In genomic region chr1:209618756-209619420, GRCh38 we compare ENCODE assay signal across 1 cellular context.
TF ChIP-seq lines count a peak whose summit lies in the region.

No MANE protein-coding gene starts in this region.

TF ChIP-seq in GM23338, 12 proteins besides CTCF, POLR2A, EP300 and RAD21:
- TF ChIP-seq ETS1 (IDR thresholded peaks at IDR 0.05), result no peak
- TF ChIP-seq JUNB (IDR thresholded peaks at IDR 0.05; ENCODE audit: unreplicated experiment), result no peak
- TF ChIP-seq EZH2 (IDR thresholded peaks at IDR 0.05; ENCODE audit: low read depth, unreplicated experiment), result no peak
- no peak for TF ChIP-seq ZNF331 (CRISPR knock-in tag; IDR thresholded peaks at IDR 0.05; ENCODE audit: low read depth)
- no peak for TF ChIP-seq STAT1 (IDR thresholded peaks at IDR 0.05; ENCODE audit: unreplicated experiment)
- no peak for TF ChIP-seq ZNF462 (CRISPR knock-in tag; IDR thresholded peaks at IDR 0.05)
- TF ChIP-seq CREB1 (CRISPR knock-in tag; IDR thresholded peaks at IDR 0.05; ENCODE audit: low read depth), result no peak
- TF ChIP-seq REST (IDR thresholded peaks at IDR 0.05; ENCODE audit: unreplicated experiment), result no peak
- no peak for TF ChIP-seq NANOG (IDR thresholded peaks at IDR 0.05; ENCODE audit: borderline replicate concordance)
- no peak for TF ChIP-seq EZH2phosphoT487 (IDR thresholded peaks at IDR 0.05; ENCODE audit: unreplicated experiment)
